In the genomic region with DNA sequence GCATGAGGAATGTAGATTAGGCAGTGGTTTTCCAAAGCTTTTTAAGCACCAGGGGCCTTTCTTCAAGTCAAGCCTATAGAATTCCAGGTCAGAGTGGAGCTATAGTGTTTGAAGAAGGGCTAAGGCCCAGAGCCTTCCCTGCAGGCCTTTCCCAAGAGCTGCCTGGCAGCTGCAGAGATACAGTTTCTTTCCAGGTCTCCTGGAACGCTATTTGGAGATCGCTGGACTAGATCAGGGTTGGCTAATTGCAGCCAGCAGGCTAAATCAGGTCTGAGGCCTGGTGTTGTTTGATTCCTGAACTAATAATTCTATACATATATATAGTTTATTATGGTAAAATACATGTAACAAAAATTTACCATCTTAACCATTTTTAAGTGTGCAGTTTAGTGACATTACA, we compare ENCODE assay signal across 20 cellular contexts.
DNase-seq lines count a peak whose midpoint lies in the region; ATAC-seq and TF ChIP-seq lines count a peak whose summit lies in the region.
"Had no signal": no experiment of that assay in that cellular context is flagged by ENCODE, and none has a peak within 500 bp of the region (broad histone marks: within the 10 kb centered on the region; RNA-seq: fewer than 3 reads in every experiment).

No MANE protein-coding gene starts in this region.

- H3K79me2 ChIP-seq in trophoblast cell (ENCODE audit: control insufficient read depth, insufficient read depth, low read length, poor library complexity) (no peaks in the 10 kb centered on the region), PC-3 (ENCODE audit: low read length) (no peaks in the 10 kb centered on the region)

- H3K36me3 ChIP-seq in cardiac muscle cell (no peaks in the 10 kb centered on the region), right atrium auricular region (no peaks in the 10 kb centered on the region), trophoblast cell (ENCODE audit: control insufficient read depth in 1 of 2, insufficient read depth in 2 of 2, low read length in 2 of 2) (no peaks in the 10 kb centered on the region), PC-3 (ENCODE audit: low read depth, low read length) (no peaks in the 10 kb centered on the region), ascending aorta (no peaks in the 10 kb centered on the region)

- no peaks in the 10 kb centered on the region for H3K9me2 ChIP-seq in PC-3 (replicated peaks; ENCODE audit: low read length)

- WGBS in trophoblast cell (ENCODE audit: extremely low coverage, insufficient coverage, insufficient read length): no CpG with 5 or more reads among the region's 2 CpGs

- no peak overlapping the region for H2AK5ac ChIP-seq in trophoblast cell (ENCODE audit: low read length)

- H3K18ac ChIP-seq in trophoblast cell (ENCODE audit: low read length): no peak overlapping the region

- no peak overlapping the region for H2BK5ac ChIP-seq in trophoblast cell (ENCODE audit: low read depth, low read length, poor library complexity)

- no peak overlapping the region for H3K4me2 ChIP-seq in trophoblast cell (ENCODE audit: low read length)
- no peak overlapping the region for H3K4me2 ChIP-seq in PC-3 (ENCODE audit: low read length)

- no peaks in the 10 kb centered on the region for H3K4me1 ChIP-seq in cardiac muscle cell (ENCODE audit: low read depth)
- H3K4me1 ChIP-seq in right atrium auricular region: peaks cover 0 to 8% of the 10 kb centered on the region in 2 donors
- peaks cover 5 to 12% of the 10 kb centered on the region in 2 experiments for H3K4me1 ChIP-seq in trophoblast cell (ENCODE audit: control insufficient read depth in 1 of 2, insufficient read depth in 2 of 2, low read length in 2 of 2)
- peaks cover 3% of the 10 kb centered on the region; the same call in 1 of the 2 replicates for H3K4me1 ChIP-seq in PC-3 (ENCODE audit: insufficient read depth, low read length)
- H3K4me1 ChIP-seq in ascending aorta: no peaks in the 10 kb centered on the region

- H2BK12ac ChIP-seq in trophoblast cell (ENCODE audit: low read length): no peak overlapping the region

- peaks cover 2% of the 10 kb centered on the region for H3K79me1 ChIP-seq in trophoblast cell (ENCODE audit: low read length)

- POLR2A ChIA-PET in PC-3 (lab: Charles Lee; ENCODE audit: unreplicated experiment): no interaction called here

- no peak overlapping the region for H3K14ac ChIP-seq in trophoblast cell (ENCODE audit: low read length)

- H3K9ac ChIP-seq in trophoblast cell (ENCODE audit: low read length): no peak overlapping the region
- no peak overlapping the region for H3K9ac ChIP-seq in PC-3 (ENCODE audit: low read length)

- no peak overlapping the region for H2AFZ ChIP-seq in trophoblast cell (ENCODE audit: insufficient read depth, low read length, poor library complexity)
- no peak overlapping the region for H2AFZ ChIP-seq in PC-3 (ENCODE audit: low read length)

- H2BK120ac ChIP-seq in trophoblast cell (ENCODE audit: insufficient read depth, low read length, poor library complexity): no peak overlapping the region

- H4K91ac ChIP-seq in trophoblast cell (ENCODE audit: low read depth, low read length): no peak overlapping the region

- no peak overlapping the region for H3K4ac ChIP-seq in trophoblast cell (ENCODE audit: low read depth, low read length)

- TF ChIP-seq CTCF in cardiac muscle cell (IDR thresholded peaks at IDR 0.05; ENCODE audit: low read depth, low read length) (no peak), right atrium auricular region (IDR thresholded peaks at IDR 0.05) (no peak), PC-3 (conservative IDR thresholded peaks at IDR 0.05; ENCODE audit: low read depth, low read length) (no peak), ascending aorta (IDR thresholded peaks at IDR 0.05) (no peak)

- no TSS peak for BruUV-seq in PC-3 (replicated peaks; lab: Mats Ljungman, UMichigan)

- CTCF ChIA-PET in PC-3 (lab: Charles Lee): no interaction called here

- H3K4me3 ChIP-seq in cardiac muscle cell (no peak overlapping the region), right atrium auricular region (no peak overlapping the region), trophoblast cell (ENCODE audit: low read depth, low read length) (no peak overlapping the region), PC-3 (ENCODE audit: low read length) (no peak overlapping the region), ascending aorta (no peak overlapping the region)

- H4K8ac ChIP-seq in trophoblast cell (ENCODE audit: low read depth, low read length): no peak overlapping the region

- no peaks in the 10 kb centered on the region for H3K9me3 ChIP-seq in cardiac muscle cell (ENCODE audit: low read depth)
- H3K9me3 ChIP-seq in right atrium auricular region: no peaks in the 10 kb centered on the region
- H3K9me3 ChIP-seq in trophoblast cell (ENCODE audit: insufficient read depth, low read depth, low read length): peaks cover 1% of the 10 kb centered on the region
- H3K9me3 ChIP-seq in PC-3 (ENCODE audit: low read length): no peaks in the 10 kb centered on the region
- no peaks in the 10 kb centered on the region for H3K9me3 ChIP-seq in ascending aorta

- no peak overlapping the region for H3K23ac ChIP-seq in trophoblast cell (ENCODE audit: low read length)

- peak overlapping the region; percentile 39 for H3K27ac ChIP-seq in cardiac muscle cell
- H3K27ac ChIP-seq in right atrium auricular region: no peak overlapping the region
- H3K27ac ChIP-seq in trophoblast cell (ENCODE audit: low read depth, low read length): no peak overlapping the region
- H3K27ac ChIP-seq in PC-3 (ENCODE audit: low read length): no peak overlapping the region
- H3K27ac ChIP-seq in ascending aorta: no peak overlapping the region
- H3K27ac ChIP-seq: HL-60 had no signal

- no peak overlapping the region for H4K12ac ChIP-seq in trophoblast cell (ENCODE audit: low read depth, low read length)

- H3F3A ChIP-seq in PC-3 (ENCODE audit: low read length, unreplicated experiment): no peaks in the 10 kb centered on the region

- H3K27me3 ChIP-seq in cardiac muscle cell: no peaks in the 10 kb centered on the region
- H3K27me3 ChIP-seq in right atrium auricular region: no peaks in the 10 kb centered on the region
- H3K27me3 ChIP-seq in trophoblast cell (ENCODE audit: insufficient read depth, low read length): no peaks in the 10 kb centered on the region
- H3K27me3 ChIP-seq in PC-3 (ENCODE audit: low read length): peaks cover 6% of the 10 kb centered on the region; the same call in 1 of the 2 replicates
- no peaks in the 10 kb centered on the region for H3K27me3 ChIP-seq in ascending aorta

- no peaks in the 10 kb centered on the region for H4K20me1 ChIP-seq in PC-3 (ENCODE audit: low read length)

- intact Hi-C loops in PC-3 (cut with micrococcal nuclease) (no loop called here), ascending aorta (cut with DNase I) (no loop called here)

- DNase-seq in cardiac muscle cell (ENCODE audit: low read depth in 1 of 2, low spot score in 1 of 2): peak in 1 of 2 donors; percentile 8
- DNase-seq in right atrium auricular region (ENCODE audit: low spot score): no peak
- DNase-seq in islet precursor cell: peak; percentile 68
- DNase-seq in trophoblast cell: peak; percentile 36 to 62
- DNase-seq in PC-3: no peak
- DNase-seq in ascending aorta (ENCODE audit: low spot score in 2 of 2): no peak
- DNase-seq in T-helper 9 cell: no peak
- DNase-seq: 8988T; C1 segment of cervical spinal cord; CD4-positive, CD25-positive, alpha-beta regulatory T cell; CD8-positive, alpha-beta memory T cell; COR-L47; DMS 273 treated with DMSO at 0.1 percent for 48 hours; DMS53; GDM1; GOT3; H7; HFFc6 had no signal

- ATAC-seq in PC-3: no peak
- ATAC-seq: HCT116 had no signal

Comparison
In these comparisons a context has a peak if more than half of its experiments do, and no peak if none do; other contexts are left out.
1. DNase-seq: peak in islet precursor cell (single experiment) and trophoblast cell (2 of 2); none in right atrium auricular region (single experiment), PC-3 (single experiment), ascending aorta (0 of 2) and T-helper 9 cell (single experiment).